Comparison of ENCODE assay signal across 8 cellular contexts in the genomic region with DNA sequence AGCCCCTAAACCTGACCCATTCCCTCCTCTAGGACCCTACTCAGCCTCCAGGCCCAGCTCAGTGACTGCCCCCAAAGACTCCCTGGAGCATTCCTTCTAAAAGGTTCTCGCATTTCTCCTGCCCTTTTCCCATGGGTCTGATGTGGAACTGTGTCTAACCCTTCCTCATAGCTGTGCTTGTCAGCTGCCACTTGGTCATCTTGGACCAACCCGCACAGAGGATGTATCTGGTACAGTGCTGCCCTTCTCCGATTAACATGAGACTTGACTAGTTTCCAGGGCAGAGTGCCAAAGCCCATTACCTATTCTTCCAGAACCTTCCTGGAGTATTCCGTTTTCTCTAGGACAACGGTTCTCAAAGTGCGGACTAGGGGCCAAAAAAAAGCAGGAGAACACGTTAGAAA. TPM values are rescaled to one million over a fixed set of nuclear protein-coding genes. Genes with fewer than 3 reads are reported as not detected.
DNase-seq lines count a peak whose midpoint lies in the region; ATAC-seq and TF ChIP-seq lines count a peak whose summit lies in the region.

No MANE protein-coding gene starts in this region.

- no peaks in the 10 kb centered on the region for H3K36me3 ChIP-seq in SK-N-SH (replicated peaks in 1 of 2; ENCODE audit: control insufficient read depth in 1 of 2, insufficient read depth in 2 of 2, low read length in 1 of 2)

- H3K9ac ChIP-seq in SK-N-SH: peak overlapping the region; percentile 81

- H3K79me2 ChIP-seq in SK-N-SH (ENCODE audit: insufficient read depth): peaks cover 34% of the 10 kb centered on the region

- ATAC-seq in activated CD8-positive, alpha-beta memory T cell treated with anti-CD3 and anti-CD28 coated beads, Interleukin-2, amount 10 ng/mL, durations not matched to agents 7 days and 5 days: no peak
- no peak for ATAC-seq in HG03469 (IDR thresholded peaks at IDR 0.05; ENCODE audit: unreplicated experiment)

- no peaks in the 10 kb centered on the region for H4K20me1 ChIP-seq in SK-N-SH (ENCODE audit: insufficient read depth)

- H3K4me1 Mint-ChIP-seq in activated CD8-positive, alpha-beta memory T cell treated with anti-CD3 and anti-CD28 coated beads, Interleukin-2, amount 10 ng/mL, durations not matched to agents 7 days and 5 days: peaks cover 24% of the 10 kb centered on the region
- H3K4me1 Mint-ChIP-seq in osteocyte (ENCODE audit: unreplicated experiment): peaks cover 22% of the 10 kb centered on the region

- no peak for TF ChIP-seq EP300 in SK-N-SH (IDR thresholded peaks at IDR 0.05; ENCODE audit: borderline replicate concordance in 1 of 2, low read depth in 1 of 2, low read length in 1 of 2)

- H3K4me2 ChIP-seq in SK-N-SH: peak overlapping the region; percentile 83; the same call in 1 of the 2 replicates

- H3F3A ChIP-seq in SK-N-SH (replicated peaks; ENCODE audit: insufficient read depth): peaks cover 20% of the 10 kb centered on the region

- no peaks in the 10 kb centered on the region for H3K9me3 Mint-ChIP-seq in activated CD8-positive, alpha-beta memory T cell treated with anti-CD3 and anti-CD28 coated beads, Interleukin-2, amount 10 ng/mL, durations not matched to agents 7 days and 5 days (ENCODE audit: low read depth)
- no peaks in the 10 kb centered on the region for H3K9me3 Mint-ChIP-seq in osteocyte (ENCODE audit: unreplicated experiment)

- peaks cover 5 to 6% of the 10 kb centered on the region in 2 experiments for H3K4me1 ChIP-seq in SK-N-SH (ENCODE audit: control insufficient read depth in 1 of 2, insufficient read depth in 2 of 2, low read depth in 1 of 2, low read length in 1 of 2)

- H3K36me3 Mint-ChIP-seq in activated CD8-positive, alpha-beta memory T cell treated with anti-CD3 and anti-CD28 coated beads, Interleukin-2, amount 10 ng/mL, durations not matched to agents 7 days and 5 days: peaks cover 13% of the 10 kb centered on the region
- H3K36me3 Mint-ChIP-seq in osteocyte (ENCODE audit: unreplicated experiment): peaks cover 2% of the 10 kb centered on the region

- peak overlapping the region; percentile 90 to 93 for H3K27ac ChIP-seq in SK-N-SH (ENCODE audit: low read depth in 2 of 2, low read length in 1 of 2)

- no peaks in the 10 kb centered on the region for H3K9me3 ChIP-seq in SK-N-SH

- CTCF ChIA-PET in activated CD8-positive, alpha-beta memory T cell treated with anti-CD3 and anti-CD28 coated beads, Interleukin-2, amount 10 ng/mL, durations not matched to agents 7 days and 5 days (lab: Charles Lee): interaction anchor here (0.6 to 2.5 kb wide), 25 partner anchors 11 to 866 kb away, joined by 3 to 13 read pairs (median 4); no protein-coding TSS in a partner anchor
- CTCF ChIA-PET in SK-N-SH (lab: Yijun Ruan, JAX): interaction anchor here (0.6 to 2.5 kb wide), 22 partner anchors 11 to 379 kb away, joined by 3 to 9 read pairs (median 4); partner anchors contain the start of gene GFPT1

- H3K4me3 Mint-ChIP-seq in activated CD8-positive, alpha-beta memory T cell treated with anti-CD3 and anti-CD28 coated beads, Interleukin-2, amount 10 ng/mL, durations not matched to agents 7 days and 5 days: peak overlapping the region; percentile 95
- H3K4me3 Mint-ChIP-seq in osteocyte (ENCODE audit: unreplicated experiment): peak overlapping the region; percentile 92

- peak overlapping the region; percentile 87 for H3K4me3 ChIP-seq in SK-N-SH (ENCODE audit: low read depth in 2 of 2, low read length in 1 of 2)
- H3K4me3 ChIP-seq in fibroblast of pulmonary artery (replicated peaks; ENCODE audit: low read depth, low read length): peak overlapping the region; percentile 83

- POLR2A ChIA-PET in SK-N-SH (lab: Yijun Ruan, JAX): interaction anchor here (1.1 to 1.3 kb wide), 5 partner anchors 11 to 206 kb away, joined by 3 to 6 read pairs (median 3); partner anchors contain the start of genes AAK1 and GFPT1

- DNase-seq in activated CD8-positive, alpha-beta memory T cell treated with anti-CD3 and anti-CD28 coated beads, Interleukin-2, amount 10 ng/mL, durations not matched to agents 7 days and 5 days: no peak
- DNase-seq in activated CD8-positive, alpha-beta memory T cell treated with anti-CD3 and anti-CD28 coated beads for 24 hours: no peak
- no peak for DNase-seq in SK-N-SH
- DNase-seq in fibroblast of pulmonary artery (ENCODE audit: low read depth): no peak
- DNase-seq in osteocyte (ENCODE audit: extremely low spot score, unreplicated experiment): no peak
- DNase-seq in T1000 (lab: John Stamatoyannopoulos, UW): no peak
- no peak for DNase-seq in GM03348 (ENCODE audit: low spot score)

- peak overlapping the region; percentile 91 for H3K27ac Mint-ChIP-seq in activated CD8-positive, alpha-beta memory T cell treated with anti-CD3 and anti-CD28 coated beads, Interleukin-2, amount 10 ng/mL, durations not matched to agents 7 days and 5 days
- H3K27ac Mint-ChIP-seq in osteocyte (ENCODE audit: unreplicated experiment): peak overlapping the region; percentile 98

- no peaks in the 10 kb centered on the region for H3K27me3 Mint-ChIP-seq in activated CD8-positive, alpha-beta memory T cell treated with anti-CD3 and anti-CD28 coated beads, Interleukin-2, amount 10 ng/mL, durations not matched to agents 7 days and 5 days
- no peaks in the 10 kb centered on the region for H3K27me3 Mint-ChIP-seq in osteocyte (ENCODE audit: unreplicated experiment)

- no peaks in the 10 kb centered on the region for H3K9me2 ChIP-seq in SK-N-SH

- no peaks in the 10 kb centered on the region for H3K27me3 ChIP-seq in SK-N-SH (ENCODE audit: insufficient read depth)

- TF ChIP-seq CTCF in SK-N-SH (IDR thresholded peaks at IDR 0.05): no peak
- TF ChIP-seq CTCF in fibroblast of pulmonary artery (IDR thresholded peaks at IDR 0.05; ENCODE audit: low read length, missing control alignments): no peak
- TF ChIP-seq CTCF in osteocyte (IDR thresholded peaks at IDR 0.05): no peak

- WGBS in SK-N-SH (ENCODE audit: low lambda C conversion rate): 62% methylated on average over 7 of the region's 7 CpGs

- peak overlapping the region; percentile 99 for H2AFZ ChIP-seq in SK-N-SH (ENCODE audit: low read depth)

- no peak for TF ChIP-seq RAD21 in SK-N-SH (IDR thresholded peaks at IDR 0.05; ENCODE audit: low read length)

TF ChIP-seq in SK-N-SH, 30 proteins besides CTCF, POLR2A, EP300 and RAD21 (continues in another document):
- TF ChIP-seq TAF1 (IDR thresholded peaks at IDR 0.05; ENCODE audit: borderline replicate concordance, low read depth, low read length): no peak
- TF ChIP-seq ZBTB33 (IDR thresholded peaks at IDR 0.05; ENCODE audit: borderline replicate concordance, low read depth): no peak
- no peak for TF ChIP-seq TCF12 (IDR thresholded peaks at IDR 0.05)
- no peak for TF ChIP-seq RCOR1 (IDR thresholded peaks at IDR 0.05; ENCODE audit: low read length)
- no peak for TF ChIP-seq GATA2 (CRISPR knock-in tag; IDR thresholded peaks at IDR 0.05)
- TF ChIP-seq ELF1 (IDR thresholded peaks at IDR 0.05): no peak
- no peak for TF ChIP-seq GABPA (IDR thresholded peaks at IDR 0.05; ENCODE audit: low read depth)
- no peak for TF ChIP-seq MEF2A (IDR thresholded peaks at IDR 0.05; ENCODE audit: borderline replicate concordance, low read depth)
- TF ChIP-seq FOSL2 (IDR thresholded peaks at IDR 0.05; ENCODE audit: borderline replicate concordance, low read depth): no peak
- no peak for TF ChIP-seq FOXJ3 (CRISPR knock-in tag; IDR thresholded peaks at IDR 0.05)
- no peak for TF ChIP-seq FOXM1 (IDR thresholded peaks at IDR 0.05; ENCODE audit: low read depth)
- no peak for TF ChIP-seq YY1 (IDR thresholded peaks at IDR 0.05; ENCODE audit: low read depth)

RNA-seq across cellular contexts. Expression of gene NFU1, which starts 0.5 kb away (rescaled TPM):
- total RNA-seq in activated CD8-positive, alpha-beta memory T cell treated with anti-CD3 and anti-CD28 coated beads, Interleukin-2, amount 10 ng/mL, durations not matched to agents 7 days and 5 days: 10 to 100 TPM; 28.5 to 40.9 TPM
- polyA plus RNA-seq in SK-N-SH (2012; rRNA removed): 22.2 and 23.5 TPM in 2 replicates
- polyA plus RNA-seq in SK-N-SH (2012; cell fraction: cytosol; rRNA removed): 29.1 and 44.8 TPM in 2 replicates
- 7.0 and 8.9 TPM in 2 replicates for polyA plus RNA-seq in SK-N-SH (2012; cell fraction: nucleus; rRNA removed)
- total RNA-seq in osteocyte: 41.3 and 41.4 TPM in 2 replicates

RNA-seq across cellular contexts. Expression of gene GFPT1, which starts 50.7 kb away (rescaled TPM):
- 10 to 100 TPM; 21.7 to 22.8 TPM for total RNA-seq in activated CD8-positive, alpha-beta memory T cell treated with anti-CD3 and anti-CD28 coated beads, Interleukin-2, amount 10 ng/mL, durations not matched to agents 7 days and 5 days
- 6.0 and 6.8 TPM in 2 replicates for polyA plus RNA-seq in SK-N-SH (2012; rRNA removed)
- polyA plus RNA-seq in SK-N-SH (2012; cell fraction: cytosol; rRNA removed): 9.1 and 9.2 TPM in 2 replicates
- polyA plus RNA-seq in SK-N-SH (2012; cell fraction: nucleus; rRNA removed): 4.0 and 7.6 TPM in 2 replicates
- 48.3 and 59.3 TPM in 2 replicates for total RNA-seq in osteocyte
